Comparison of ENCODE assay signal across 8 cellular contexts in genomic region chr9:131402738-131403492, GRCh38. TPM values are rescaled to one million over a fixed set of nuclear protein-coding genes. Genes with fewer than 3 reads are reported as not detected.
A peak's percentile ranks its signal among the peaks of the same experiment; 100 is the strongest.
DNase-seq lines count a peak whose midpoint lies in the region; ATAC-seq lines count a peak whose summit lies in the region.

No MANE protein-coding gene starts in this region.

- no peak for ATAC-seq in activated naive CD4-positive, alpha-beta T cell treated with anti-CD3 and anti-CD28 coated beads, Interleukin-2, amount 50 U/mL, for 72 hours

- H3K4me1 ChIP-seq in ACC112 (ENCODE audit: control insufficient read depth, insufficient read depth, low read length, unreplicated experiment) = peaks cover 75% of the 10 kb centered on the region

- H3K27me3 ChIP-seq in ACC112 (ENCODE audit: insufficient read depth, low read length) = no peaks in the 10 kb centered on the region

- no peak overlapping the region for H2AFZ ChIP-seq in ACC112 (ENCODE audit: low read length, unreplicated experiment)

- DNase-seq in HK-2 (ENCODE audit: unreplicated experiment) (peak; percentile 69), globus pallidus (ENCODE audit: low spot score) (peak; percentile 88), occipital lobe (lab: John Stamatoyannopoulos, UW) (peak; percentile 82), OCI-M1 (lab: John Stamatoyannopoulos, UW) (no peak), RPMI8226 (no peak)
- DNase-seq in activated naive CD4-positive, alpha-beta T cell treated with anti-CD3 and anti-CD28 coated beads, Interleukin-2, amount 50 U/mL, for 72 hours (ENCODE audit: low spot score in 2 of 2) = no peak
- no peak for DNase-seq in stimulated activated CD4-positive, alpha-beta T cell treated with anti-CD3 and anti-CD28 coated beads, Interleukin-1b, Interleukin-23, amount 100 ng/mL, for 48 hours

- peaks cover 96% of the 10 kb centered on the region for H3K79me2 ChIP-seq in ACC112 (ENCODE audit: control insufficient read depth, insufficient read depth, low read length, unreplicated experiment)

- H3K36me3 ChIP-seq in ACC112 (ENCODE audit: insufficient read depth, low read length) = peaks cover 5% of the 10 kb centered on the region; the same call in 1 of the 2 replicates

- peak overlapping the region; percentile 55 to 83 for H3K27ac Mint-ChIP-seq in activated naive CD4-positive, alpha-beta T cell treated with anti-CD3 and anti-CD28 coated beads, Interleukin-2, amount 50 U/mL, for 72 hours

- peaks cover 0 to 10% of the 10 kb centered on the region in 2 donors for H3K36me3 Mint-ChIP-seq in activated naive CD4-positive, alpha-beta T cell treated with anti-CD3 and anti-CD28 coated beads, Interleukin-2, amount 50 U/mL, for 72 hours

- no peaks in the 10 kb centered on the region for H3K9me3 Mint-ChIP-seq in activated naive CD4-positive, alpha-beta T cell treated with anti-CD3 and anti-CD28 coated beads, Interleukin-2, amount 50 U/mL, for 72 hours

- peak overlapping the region; percentile 86 for H3K27ac ChIP-seq in ACC112 (ENCODE audit: low read depth, low read length)

- peak overlapping the region; percentile 68 for H3K4me3 ChIP-seq in ACC112 (ENCODE audit: low read depth, low read length)

RNA-seq across cellular contexts. Expression of gene PRRC2B, which starts 9.0 kb away (rescaled TPM):
- total RNA-seq in activated naive CD4-positive, alpha-beta T cell treated with anti-CD3 and anti-CD28 coated beads, Interleukin-2, amount 50 U/mL, for 72 hours = 100 to 1,000 TPM; 138 to 160 TPM
- 118 TPM for total RNA-seq in occipital lobe

Comparison
In these comparisons a context has a peak if more than half of its experiments do, and no peak if none do; other contexts are left out.
1. DNase-seq: peak in HK-2 (single experiment), globus pallidus (single experiment) and occipital lobe (single experiment); none in activated naive CD4-positive, alpha-beta T cell treated with anti-CD3 and anti-CD28 coated beads, Interleukin-2, amount 50 U/mL, for 72 hours (0 of 2), OCI-M1 (single experiment), RPMI8226 (single experiment) and stimulated activated CD4-positive, alpha-beta T cell treated with anti-CD3 and anti-CD28 coated beads, Interleukin-1b, Interleukin-23, amount 100 ng/mL, for 48 hours (single experiment).